ENCODE assay signal across 1 cellular context in the genomic region with DNA sequence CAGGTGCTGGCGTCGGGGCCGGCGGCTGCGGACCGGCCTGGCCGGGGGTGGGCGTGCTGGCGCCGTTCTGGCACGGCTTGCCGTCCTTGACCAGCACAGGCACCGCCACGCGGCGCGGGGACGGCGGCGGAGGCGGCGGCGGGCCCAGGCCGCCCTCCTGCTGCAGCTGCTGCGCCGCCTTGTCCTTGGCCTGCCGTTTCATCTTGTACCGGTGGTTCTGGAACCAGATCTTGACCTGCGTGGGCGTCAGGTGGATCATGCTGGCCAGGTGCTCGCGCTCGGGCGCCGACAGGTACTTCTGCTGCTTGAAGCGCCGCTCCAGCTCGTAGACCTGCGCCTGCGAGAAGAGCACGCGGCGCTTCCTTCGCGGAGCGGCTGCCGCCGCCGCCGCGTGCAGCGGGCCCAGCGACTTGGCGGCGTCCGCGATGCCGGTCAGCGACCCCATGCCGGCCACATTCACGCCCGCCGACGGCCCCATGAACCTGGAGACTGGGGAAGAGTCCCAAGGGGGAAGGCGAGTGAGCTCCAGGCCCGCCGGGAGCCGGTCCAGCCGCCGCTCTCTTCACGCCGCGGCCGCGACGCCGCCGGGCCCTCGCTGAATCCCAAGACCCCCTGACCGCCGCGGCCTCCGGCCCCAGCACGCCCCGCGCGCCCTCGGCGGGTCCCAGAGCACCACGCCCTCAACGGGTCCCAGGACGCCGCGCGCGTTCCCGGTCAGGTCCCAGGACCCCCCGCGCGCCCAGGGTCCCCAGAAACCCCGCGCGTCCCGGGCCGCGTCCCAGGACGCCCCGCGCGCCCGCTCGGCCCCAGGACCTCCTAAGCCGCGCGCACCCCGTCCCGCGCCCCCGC.
TF ChIP-seq lines count a peak whose summit lies in the region.

No MANE protein-coding gene starts in this region.

TF ChIP-seq in WTC11, 78 proteins besides CTCF, POLR2A, EP300 and RAD21 (continued from another document):
- TF ChIP-seq, protein P1, sequence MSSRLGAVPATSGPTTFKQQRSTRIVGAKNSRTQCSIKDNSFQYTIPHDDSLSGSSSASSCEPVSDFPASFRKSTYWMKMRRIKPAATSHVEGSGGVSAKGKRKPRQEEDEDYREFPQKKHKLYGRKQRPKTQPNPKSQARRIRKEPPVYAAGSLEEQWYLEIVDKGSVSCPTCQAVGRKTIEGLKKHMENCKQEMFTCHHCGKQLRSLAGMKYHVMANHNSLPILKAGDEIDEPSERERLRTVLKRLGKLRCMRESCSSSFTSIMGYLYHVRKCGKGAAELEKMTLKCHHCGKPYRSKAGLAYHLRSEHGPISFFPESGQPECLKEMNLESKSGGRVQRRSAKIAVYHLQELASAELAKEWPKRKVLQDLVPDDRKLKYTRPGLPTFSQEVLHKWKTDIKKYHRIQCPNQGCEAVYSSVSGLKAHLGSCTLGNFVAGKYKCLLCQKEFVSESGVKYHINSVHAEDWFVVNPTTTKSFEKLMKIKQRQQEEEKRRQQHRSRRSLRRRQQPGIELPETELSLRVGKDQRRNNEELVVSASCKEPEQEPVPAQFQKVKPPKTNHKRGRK (CRISPR knock-in tag; IDR thresholded peaks at IDR 0.05; ENCODE audit: borderline replicate concordance), result no peak
- 0 out of 2 replicates have a peak, but pooled peaks have one; percentile 11 for TF ChIP-seq KAT7 (CRISPR knock-in tag; IDR thresholded peaks at IDR 0.05; ENCODE audit: borderline replicate concordance)
- TF ChIP-seq, protein P2, sequence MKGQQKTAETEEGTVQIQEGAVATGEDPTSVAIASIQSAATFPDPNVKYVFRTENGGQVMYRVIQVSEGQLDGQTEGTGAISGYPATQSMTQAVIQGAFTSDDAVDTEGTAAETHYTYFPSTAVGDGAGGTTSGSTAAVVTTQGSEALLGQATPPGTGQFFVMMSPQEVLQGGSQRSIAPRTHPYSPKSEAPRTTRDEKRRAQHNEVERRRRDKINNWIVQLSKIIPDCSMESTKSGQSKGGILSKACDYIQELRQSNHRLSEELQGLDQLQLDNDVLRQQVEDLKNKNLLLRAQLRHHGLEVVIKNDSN (CRISPR knock-in tag; IDR thresholded peaks at IDR 0.05), result peak; percentile 67; the same call in 1 of the 2 replicates
- TF ChIP-seq MXD4 (CRISPR knock-in tag; IDR thresholded peaks at IDR 0.05; ENCODE audit: borderline replicate concordance), result no peak
- TF ChIP-seq, protein P3, sequence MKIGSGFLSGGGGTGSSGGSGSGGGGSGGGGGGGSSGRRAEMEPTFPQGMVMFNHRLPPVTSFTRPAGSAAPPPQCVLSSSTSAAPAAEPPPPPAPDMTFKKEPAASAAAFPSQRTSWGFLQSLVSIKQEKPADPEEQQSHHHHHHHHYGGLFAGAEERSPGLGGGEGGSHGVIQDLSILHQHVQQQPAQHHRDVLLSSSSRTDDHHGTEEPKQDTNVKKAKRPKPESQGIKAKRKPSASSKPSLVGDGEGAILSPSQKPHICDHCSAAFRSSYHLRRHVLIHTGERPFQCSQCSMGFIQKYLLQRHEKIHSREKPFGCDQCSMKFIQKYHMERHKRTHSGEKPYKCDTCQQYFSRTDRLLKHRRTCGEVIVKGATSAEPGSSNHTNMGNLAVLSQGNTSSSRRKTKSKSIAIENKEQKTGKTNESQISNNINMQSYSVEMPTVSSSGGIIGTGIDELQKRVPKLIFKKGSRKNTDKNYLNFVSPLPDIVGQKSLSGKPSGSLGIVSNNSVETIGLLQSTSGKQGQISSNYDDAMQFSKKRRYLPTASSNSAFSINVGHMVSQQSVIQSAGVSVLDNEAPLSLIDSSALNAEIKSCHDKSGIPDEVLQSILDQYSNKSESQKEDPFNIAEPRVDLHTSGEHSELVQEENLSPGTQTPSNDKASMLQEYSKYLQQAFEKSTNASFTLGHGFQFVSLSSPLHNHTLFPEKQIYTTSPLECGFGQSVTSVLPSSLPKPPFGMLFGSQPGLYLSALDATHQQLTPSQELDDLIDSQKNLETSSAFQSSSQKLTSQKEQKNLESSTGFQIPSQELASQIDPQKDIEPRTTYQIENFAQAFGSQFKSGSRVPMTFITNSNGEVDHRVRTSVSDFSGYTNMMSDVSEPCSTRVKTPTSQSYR (CRISPR knock-in tag; IDR thresholded peaks at IDR 0.05), result peak; percentile 79
- TF ChIP-seq SP1 (CRISPR knock-in tag; conservative IDR thresholded peaks at IDR 0.05), result 0 out of 2 replicates have a peak, but pooled peaks have one; percentile 9
- 0 out of 2 replicates have a peak, but pooled peaks have one; percentile 56 for TF ChIP-seq ZNF317 (CRISPR knock-in tag; IDR thresholded peaks at IDR 0.05; ENCODE audit: borderline replicate concordance, low read depth)
- TF ChIP-seq NFE2L1 (CRISPR knock-in tag; IDR thresholded peaks at IDR 0.05), result peak; percentile 86
- no peak for TF ChIP-seq HMGA2 (CRISPR knock-in tag; IDR thresholded peaks at IDR 0.05)
- TF ChIP-seq MYBL2 (CRISPR knock-in tag; IDR thresholded peaks at IDR 0.05), result peak; percentile 91
- 0 out of 2 replicates have a peak, but pooled peaks have one; percentile 59 for TF ChIP-seq ZNF219 (CRISPR knock-in tag; IDR thresholded peaks at IDR 0.05; ENCODE audit: borderline replicate concordance)
- peak; percentile 92; the same call in 1 of the 2 replicates for TF ChIP-seq ESRRA (CRISPR knock-in tag; IDR thresholded peaks at IDR 0.05; ENCODE audit: borderline replicate concordance)
- TF ChIP-seq PRRX2 (CRISPR knock-in tag; IDR thresholded peaks at IDR 0.05), result no peak
- no peak for TF ChIP-seq ZNF396 (CRISPR knock-in tag; IDR thresholded peaks at IDR 0.05; ENCODE audit: borderline replicate concordance)
- TF ChIP-seq, protein P4, sequence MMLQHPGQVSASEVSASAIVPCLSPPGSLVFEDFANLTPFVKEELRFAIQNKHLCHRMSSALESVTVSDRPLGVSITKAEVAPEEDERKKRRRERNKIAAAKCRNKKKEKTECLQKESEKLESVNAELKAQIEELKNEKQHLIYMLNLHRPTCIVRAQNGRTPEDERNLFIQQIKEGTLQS (CRISPR knock-in tag; conservative IDR thresholded peaks at IDR 0.05), result no peak
- TF ChIP-seq EMX1 (CRISPR knock-in tag; IDR thresholded peaks at IDR 0.05), result no peak
- TF ChIP-seq TCF7 (CRISPR knock-in tag; IDR thresholded peaks at IDR 0.05; ENCODE audit: low read depth), result no peak; the same call in 1 of the 2 replicates
- peak; percentile 95 for TF ChIP-seq RELA (CRISPR knock-in tag; IDR thresholded peaks at IDR 0.05; ENCODE audit: borderline replicate concordance)
- TF ChIP-seq, protein P5, sequence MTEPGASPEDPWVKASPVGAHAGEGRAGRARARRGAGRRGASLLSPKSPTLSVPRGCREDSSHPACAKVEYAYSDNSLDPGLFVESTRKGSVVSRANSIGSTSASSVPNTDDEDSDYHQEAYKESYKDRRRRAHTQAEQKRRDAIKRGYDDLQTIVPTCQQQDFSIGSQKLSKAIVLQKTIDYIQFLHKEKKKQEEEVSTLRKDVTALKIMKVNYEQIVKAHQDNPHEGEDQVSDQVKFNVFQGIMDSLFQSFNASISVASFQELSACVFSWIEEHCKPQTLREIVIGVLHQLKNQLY (CRISPR knock-in tag; IDR thresholded peaks at IDR 0.05), result no peak
- no peak for TF ChIP-seq GABPB1 (CRISPR knock-in tag; IDR thresholded peaks at IDR 0.05)
- peak; percentile 90 for TF ChIP-seq SMAD4 (CRISPR knock-in tag; IDR thresholded peaks at IDR 0.05)
